In genomic region chr2:114006460-114006859, GRCh38 we compare ENCODE assay signal across 28 cellular contexts.
"Had no signal": no experiment of that assay in that cellular context is flagged by ENCODE, and none has a peak within 500 bp of the region (broad histone marks: within the 10 kb centered on the region; RNA-seq: fewer than 3 reads in every experiment).

No MANE protein-coding gene starts in this region.

- H3K27me3 ChIP-seq: brain microvascular endothelial cell, right atrium auricular region, spleen, suprapubic skin, tibial artery, upper lobe of right lung had no signal

- H3K4me1 ChIP-seq: gastroesophageal sphincter, parathyroid adenoma, right atrium auricular region, spleen, suprapubic skin, tibial artery, upper lobe of right lung had no signal

- H3K79me2 ChIP-seq: parathyroid adenoma had no signal

- DNase-seq: activated CD4-positive, alpha-beta memory T cell treated with anti-CD3 and anti-CD28 coated beads, Interleukin-2, amount 10 ng/mL, durations not matched to agents 7 days and 5 days; activated CD4-positive, alpha-beta T cell treated with anti-CD3 and anti-CD28 coated beads for 1 hour; activated CD4-positive, alpha-beta T cell treated with anti-CD3 and anti-CD28 coated beads, Interleukin-2, amount 10 ng/mL, durations not matched to agents 7 days and 5 days; activated CD8-positive, alpha-beta memory T cell treated with anti-CD3 and anti-CD28 coated beads, Interleukin-2, amount 50 U/mL, for 48 hours; activated gamma-delta T cell; activated naive CD4-positive, alpha-beta T cell treated with anti-CD3 and anti-CD28 coated beads, Interleukin-2, amount 10 ng/mL, durations not matched to agents 7 days and 5 days; activated naive CD8-positive, alpha-beta T cell treated with anti-CD3 and anti-CD28 coated beads, Interleukin-2, amount 10 ng/mL, durations not matched to agents 7 days and 5 days; activated T-cell treated with anti-CD3 and anti-CD28 coated beads, Interleukin-2, amount 50 U/mL, for 24 hours; brain microvascular endothelial cell; head of caudate nucleus; hypothalamus; immature natural killer cell; kidney; midbrain; naive thymus-derived CD8-positive, alpha-beta T cell; nucleus accumbens; spleen; stimulated activated naive CD4-positive, alpha-beta T cell; tibial artery; upper lobe of right lung had no signal

- H3K27me3 Mint-ChIP-seq: activated CD4-positive, alpha-beta memory T cell treated with anti-CD3 and anti-CD28 coated beads, Interleukin-2, amount 10 ng/mL, durations not matched to agents 7 days and 5 days; activated T-cell treated with anti-CD3 and anti-CD28 coated beads, Interleukin-2, amount 50 U/mL, for 24 hours had no signal

- H3K9me3 Mint-ChIP-seq: activated CD4-positive, alpha-beta memory T cell treated with anti-CD3 and anti-CD28 coated beads, Interleukin-2, amount 10 ng/mL, durations not matched to agents 7 days and 5 days had no signal

- H3K27ac ChIP-seq: brain microvascular endothelial cell, gastroesophageal sphincter, parathyroid adenoma, right atrium auricular region, spleen, suprapubic skin, tibial artery, upper lobe of right lung had no signal

- FAIRE-seq: astrocyte, endothelial cell of umbilical vein, kidney had no signal

- H3K27ac Mint-ChIP-seq: activated CD4-positive, alpha-beta memory T cell treated with anti-CD3 and anti-CD28 coated beads, Interleukin-2, amount 10 ng/mL, durations not matched to agents 7 days and 5 days; activated CD4-positive, alpha-beta T cell treated with anti-CD3 and anti-CD28 coated beads, Interleukin-2, amount 10 ng/mL, durations not matched to agents 7 days and 5 days; activated naive CD4-positive, alpha-beta T cell treated with anti-CD3 and anti-CD28 coated beads, Interleukin-2, amount 10 ng/mL, durations not matched to agents 7 days and 5 days; activated naive CD8-positive, alpha-beta T cell treated with anti-CD3 and anti-CD28 coated beads, Interleukin-2, amount 10 ng/mL, durations not matched to agents 7 days and 5 days; activated T-cell treated with anti-CD3 and anti-CD28 coated beads, Interleukin-2, amount 50 U/mL, for 24 hours; immature natural killer cell; naive thymus-derived CD8-positive, alpha-beta T cell; WTC11 had no signal

- H2AFZ ChIP-seq: parathyroid adenoma had no signal

- H3K36me3 Mint-ChIP-seq: activated naive CD4-positive, alpha-beta T cell treated with anti-CD3 and anti-CD28 coated beads, Interleukin-2, amount 10 ng/mL, durations not matched to agents 7 days and 5 days; activated naive CD8-positive, alpha-beta T cell treated with anti-CD3 and anti-CD28 coated beads, Interleukin-2, amount 10 ng/mL, durations not matched to agents 7 days and 5 days had no signal

- H3K4me3 ChIP-seq: gastroesophageal sphincter, right atrium auricular region, spleen, suprapubic skin, tibial artery, upper lobe of right lung had no signal

- ATAC-seq: gastroesophageal sphincter; naive thymus-derived CD8-positive, alpha-beta T cell; upper lobe of right lung; WTC11 had no signal

- H3K9me3 ChIP-seq: gastroesophageal sphincter, right atrium auricular region, spleen, suprapubic skin, tibial artery, upper lobe of right lung had no signal

- H3K36me3 ChIP-seq: brain microvascular endothelial cell, gastroesophageal sphincter, right atrium auricular region, spleen, suprapubic skin, tibial artery, upper lobe of right lung had no signal

- H3K4me1 Mint-ChIP-seq: activated CD4-positive, alpha-beta memory T cell treated with anti-CD3 and anti-CD28 coated beads, Interleukin-2, amount 10 ng/mL, durations not matched to agents 7 days and 5 days; activated CD4-positive, alpha-beta T cell treated with anti-CD3 and anti-CD28 coated beads, Interleukin-2, amount 10 ng/mL, durations not matched to agents 7 days and 5 days; activated naive CD4-positive, alpha-beta T cell treated with anti-CD3 and anti-CD28 coated beads, Interleukin-2, amount 10 ng/mL, durations not matched to agents 7 days and 5 days; activated naive CD8-positive, alpha-beta T cell treated with anti-CD3 and anti-CD28 coated beads, Interleukin-2, amount 10 ng/mL, durations not matched to agents 7 days and 5 days; immature natural killer cell; naive thymus-derived CD8-positive, alpha-beta T cell; WTC11 had no signal

- H3K9ac ChIP-seq: parathyroid adenoma had no signal

- H3K4me3 Mint-ChIP-seq: activated CD4-positive, alpha-beta memory T cell treated with anti-CD3 and anti-CD28 coated beads, Interleukin-2, amount 10 ng/mL, durations not matched to agents 7 days and 5 days; activated CD4-positive, alpha-beta T cell treated with anti-CD3 and anti-CD28 coated beads, Interleukin-2, amount 10 ng/mL, durations not matched to agents 7 days and 5 days; activated naive CD4-positive, alpha-beta T cell treated with anti-CD3 and anti-CD28 coated beads, Interleukin-2, amount 10 ng/mL, durations not matched to agents 7 days and 5 days; activated naive CD8-positive, alpha-beta T cell treated with anti-CD3 and anti-CD28 coated beads, Interleukin-2, amount 10 ng/mL, durations not matched to agents 7 days and 5 days; activated T-cell treated with anti-CD3 and anti-CD28 coated beads, Interleukin-2, amount 50 U/mL, for 24 hours; immature natural killer cell; naive thymus-derived CD8-positive, alpha-beta T cell; neural crest cell; WTC11 had no signal
